8 cellular contexts compared by ENCODE assay signal in the genomic region with DNA sequence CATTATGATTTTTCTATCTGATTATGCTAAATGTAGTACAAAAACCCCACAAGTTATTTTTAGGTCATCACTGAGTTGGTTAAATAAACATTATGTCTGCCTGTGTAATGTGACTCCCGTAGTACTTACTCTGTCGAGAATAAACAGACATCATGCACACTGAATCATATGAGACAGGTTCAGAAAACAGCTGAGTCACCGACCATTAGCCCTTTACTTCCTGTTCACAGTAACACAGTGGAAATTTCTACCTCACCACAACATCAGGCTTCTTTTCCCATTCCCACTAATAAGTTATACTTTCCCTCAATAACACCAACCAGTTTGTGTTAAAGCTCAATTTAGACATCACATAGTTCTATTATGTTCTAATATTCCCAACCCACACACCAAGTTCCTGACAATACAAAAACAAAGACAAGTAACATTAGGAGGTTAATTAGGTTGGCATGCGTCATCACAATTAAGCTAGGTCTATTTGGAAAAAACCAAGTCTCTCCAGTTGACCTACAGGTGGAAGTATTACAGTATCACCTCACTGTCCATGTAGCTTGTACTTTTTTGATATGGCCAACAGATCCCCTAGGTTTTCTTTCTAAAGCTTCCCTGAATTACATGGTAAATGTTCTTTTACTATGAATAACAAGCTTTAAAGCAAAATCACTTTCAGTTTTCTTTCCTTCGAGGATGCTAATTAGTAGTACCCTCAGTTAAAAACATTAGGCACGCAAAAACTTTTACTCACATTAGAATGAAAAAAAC.
A peak's percentile ranks its signal among the peaks of the same experiment; 100 is the strongest.
DNase-seq lines count a peak whose midpoint lies in the region; ATAC-seq and TF ChIP-seq lines count a peak whose summit lies in the region.

No MANE protein-coding gene starts in this region.

- H3K27ac ChIP-seq in neutrophil, result peak overlapping the region; percentile 91

- H3K4me3 ChIP-seq in fibroblast of mammary gland (ENCODE audit: control insufficient read depth, low read depth, low read length) (peak overlapping the region; percentile 23), neutrophil (ENCODE audit: low read depth in 1 of 2, low read length in 1 of 2) (peak overlapping the region in 1 of 2 experiments; percentile 11)

- DNase-seq in COLO668 (lab: John Stamatoyannopoulos, UW; ENCODE audit: unreplicated experiment) (peak; percentile 87), NCI-H2196 (lab: John Stamatoyannopoulos, UW; ENCODE audit: unreplicated experiment) (peak; percentile 93), fibroblast of mammary gland (ENCODE audit: low read depth) (peak; percentile 99), T-helper 9 cell (no peak)
- peak; percentile 79 for DNase-seq in activated CD4-positive, alpha-beta T cell treated with anti-CD3 and anti-CD28 coated beads, Interleukin-2, amount 10 ng/mL, durations not matched to agents 24 days and 14 days

- H3K4me1 Mint-ChIP-seq in activated CD4-positive, alpha-beta T cell treated with anti-CD3 and anti-CD28 coated beads, Interleukin-2, amount 10 ng/mL, durations not matched to agents 24 days and 14 days, result peaks cover 20% of the 10 kb centered on the region

- TF ChIP-seq CTCF in fibroblast of mammary gland (conservative IDR thresholded peaks at IDR 0.05; ENCODE audit: control insufficient read depth, insufficient read depth, low read depth, low read length) (no peak), neutrophil (IDR thresholded peaks at IDR 0.05) (no peak)

- no peaks in the 10 kb centered on the region for H3K9me3 ChIP-seq in neutrophil

- peak; percentile 75 for ATAC-seq in GM19025 (IDR thresholded peaks at IDR 0.05; ENCODE audit: low read depth, unreplicated experiment)
- ATAC-seq in HG03354 (IDR thresholded peaks at IDR 0.05; ENCODE audit: poor library complexity, severe bottlenecking, unreplicated experiment), result peak; percentile 97

- H3K36me3 Mint-ChIP-seq in activated CD4-positive, alpha-beta T cell treated with anti-CD3 and anti-CD28 coated beads, Interleukin-2, amount 10 ng/mL, durations not matched to agents 24 days and 14 days (ENCODE audit: low read depth), result peaks cover 6% of the 10 kb centered on the region

- no peaks in the 10 kb centered on the region for H3K9me3 Mint-ChIP-seq in activated CD4-positive, alpha-beta T cell treated with anti-CD3 and anti-CD28 coated beads, Interleukin-2, amount 10 ng/mL, durations not matched to agents 24 days and 14 days

- intact Hi-C loops in activated CD4-positive, alpha-beta T cell treated with anti-CD3 and anti-CD28 coated beads, Interleukin-2, amount 10 ng/mL, durations not matched to agents 24 days and 14 days (cut with micrococcal nuclease), result loop anchor here (1.0 to 5.0 kb wide), 4 partner anchors 30 to 235 kb away; a partner anchor contains a TSS

- peaks cover 21 to 23% of the 10 kb centered on the region in 2 experiments for H3K4me1 ChIP-seq in neutrophil (ENCODE audit: control insufficient read depth in 1 of 2, insufficient read depth in 1 of 2, low read depth in 1 of 2, low read length in 1 of 2)

- no peaks in the 10 kb centered on the region for H3K27me3 Mint-ChIP-seq in activated CD4-positive, alpha-beta T cell treated with anti-CD3 and anti-CD28 coated beads, Interleukin-2, amount 10 ng/mL, durations not matched to agents 24 days and 14 days

- peak overlapping the region; percentile 70 for H3K4me3 Mint-ChIP-seq in activated CD4-positive, alpha-beta T cell treated with anti-CD3 and anti-CD28 coated beads, Interleukin-2, amount 10 ng/mL, durations not matched to agents 24 days and 14 days

- H3K27ac Mint-ChIP-seq in activated CD4-positive, alpha-beta T cell treated with anti-CD3 and anti-CD28 coated beads, Interleukin-2, amount 10 ng/mL, durations not matched to agents 24 days and 14 days, result peak overlapping the region; percentile 88

- no peaks in the 10 kb centered on the region for H3K36me3 ChIP-seq in neutrophil

- H3K27me3 ChIP-seq in neutrophil, result no peaks in the 10 kb centered on the region
